Comparison of ENCODE assay signal across 24 cellular contexts in genomic region chr4:7457201-7458065, GRCh38. TPM values are rescaled to one million over a fixed set of nuclear protein-coding genes. Genes with fewer than 3 reads are reported as not detected.
DNase-seq lines count a peak whose midpoint lies in the region; ATAC-seq and TF ChIP-seq lines count a peak whose summit lies in the region.
"Had no signal": no experiment of that assay in that cellular context is flagged by ENCODE, and none has a peak within 500 bp of the region (broad histone marks: within the 10 kb centered on the region; RNA-seq: fewer than 3 reads in every experiment).

No MANE protein-coding gene starts in this region.

- H3K27ac ChIP-seq in right cardiac atrium (ENCODE audit: low read length) (no peak overlapping the region), Panc1 (ENCODE audit: low read length) (no peak overlapping the region)
- H3K27ac ChIP-seq: SK-N-MC had no signal

- no peaks in the 10 kb centered on the region for H3K9me3 ChIP-seq in right cardiac atrium (ENCODE audit: control insufficient read depth, low read length)
- H3K9me3 ChIP-seq in Panc1 (ENCODE audit: control insufficient read depth, insufficient read depth, low read depth, low read length): no peaks in the 10 kb centered on the region
- H3K9me3 ChIP-seq: Caco-2 had no signal

- no peaks in the 10 kb centered on the region for H3K4me1 ChIP-seq in right cardiac atrium (ENCODE audit: control insufficient read depth, insufficient read depth, low read length)
- H3K4me1 ChIP-seq in Panc1 (ENCODE audit: control insufficient read depth, insufficient read depth, low read length): no peaks in the 10 kb centered on the region
- H3K4me1 ChIP-seq: Caco-2 had no signal

- no peak overlapping the region for H3K4me3 ChIP-seq in right cardiac atrium (ENCODE audit: low read length)
- H3K4me3 ChIP-seq in Panc1 (ENCODE audit: low read depth in 2 of 2, low read length in 2 of 2): no peak overlapping the region
- H3K4me3 ChIP-seq: SK-N-MC had no signal

- no TSS peak for BruUV-seq in Panc1 (replicated peaks; lab: Mats Ljungman, UMichigan)

- H3K27me3 ChIP-seq in right cardiac atrium (ENCODE audit: control insufficient read depth, insufficient read depth) (no peaks in the 10 kb centered on the region), Panc1 (ENCODE audit: control insufficient read depth, insufficient read depth, low read length) (no peaks in the 10 kb centered on the region)

- ATAC-seq in right cardiac atrium (no peak), Panc1 (peak; percentile 54; the same call in 1 of the 2 replicates)

- peak in 2 of 3 donors; percentile 19 to 38 for DNase-seq in right cardiac atrium
- DNase-seq in cardiac septum (ENCODE audit: low spot score): no peak
- DNase-seq in Panc1 (ENCODE audit: low read depth, low spot score): no peak
- DNase-seq in left kidney (ENCODE audit: low read depth, low spot score): peak; percentile 30
- DNase-seq in GOT3 (lab: John Stamatoyannopoulos, UW): no peak
- no peak for DNase-seq in globus pallidus (ENCODE audit: low spot score)
- DNase-seq in NCI-H1436 (lab: John Stamatoyannopoulos, UW): no peak
- DNase-seq: Caco-2; CD4-positive, alpha-beta memory T cell; DMS 273 treated with DMSO at 0.1 percent for 48 hours; GDM1; Kasumi-1; NCI-H1417 treated with DMSO at 0.1 percent for 48 hours; NCI-H187 treated with DMSO at 0.1 percent for 48 hours; NCI-H2107; NCI-H2227 treated with DMSO at 0.1 percent for 48 hours; NCI-H510A; NCI-H82; SHP77 treated with DMSO at 0.1 percent for 48 hours; SW 1271 had no signal

- CTCF ChIA-PET in Panc1 (lab: Charles Lee): no interaction called here

- intact Hi-C loops in right cardiac atrium (cut with DNase I) (no loop called here), cardiac septum (cut with DNase I) (no loop called here), Panc1 (cut with micrococcal nuclease; ENCODE audit: unreplicated experiment) (no loop called here)

- no peak for TF ChIP-seq CTCF in Panc1 (IDR thresholded peaks at IDR 0.05)

- in situ Hi-C loops in Panc1 (cut with HindIII; ENCODE audit: low pct_unique_long_range_greater_than_20kb, low sequenced_read_pairs): no loop called here

- POLR2A ChIA-PET in Panc1 (lab: Charles Lee): no interaction called here

- no peaks in the 10 kb centered on the region for H3K36me3 ChIP-seq in Panc1 (ENCODE audit: control insufficient read depth, insufficient read depth, low read length)

- WGBS in right cardiac atrium: 89% methylated on average over 16 of the region's 16 CpGs

RNA-seq across cellular contexts. Expression of gene PSAPL1, which starts 22.7 kb away (rescaled TPM):
- total RNA-seq in right cardiac atrium: not detected
- not detected for polyA plus RNA-seq in right cardiac atrium
- total RNA-seq in cardiac septum: not detected
- total RNA-seq in Panc1 (2021; ENCODE audit: unreplicated experiment): not detected
- not detected for polyA plus RNA-seq in Panc1 (2012; ENCODE audit: insufficient read length)
- total RNA-seq: CD4-positive, alpha-beta memory T cell; MCF 10A; RPMI7951 had no signal
- polyA plus RNA-seq: BJ; CD4-positive, alpha-beta memory T cell had no signal

Comparison
In these comparisons a context has a peak if more than half of its experiments do, and no peak if none do; other contexts are left out.
1. DNase-seq: peak in right cardiac atrium (2 of 3) and left kidney (single experiment); none in cardiac septum (single experiment), Panc1 (single experiment), GOT3 (single experiment), globus pallidus (single experiment) and NCI-H1436 (single experiment).